Comparison of ENCODE assay signal across 10 cellular contexts in the genomic region with DNA sequence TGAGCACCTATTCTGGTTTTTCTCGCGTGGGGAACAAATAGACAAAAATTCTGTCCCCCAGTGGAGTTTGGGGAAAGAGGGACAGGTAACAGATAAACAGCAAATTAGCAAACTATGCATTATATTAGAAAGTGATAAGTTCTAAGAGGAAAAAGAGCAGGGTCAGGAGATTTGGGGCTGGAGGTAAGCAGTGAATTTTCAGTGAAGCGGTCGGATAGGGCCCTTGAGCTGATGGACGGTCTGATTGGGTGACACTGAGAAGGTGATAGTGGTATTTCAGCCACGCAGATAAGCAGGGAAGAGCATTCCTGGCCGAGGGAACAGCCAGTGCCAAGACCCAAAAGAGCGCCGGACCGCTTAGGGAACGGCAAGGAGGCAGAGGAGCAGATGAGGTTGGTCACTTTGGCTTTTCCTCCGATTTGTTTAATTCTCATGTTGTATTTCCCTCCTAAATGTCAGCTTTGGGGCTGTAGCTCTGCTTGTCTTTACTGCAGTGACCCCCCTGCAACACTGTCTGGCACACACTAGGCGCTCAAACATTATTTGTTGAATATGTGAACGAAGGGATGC. TPM values are rescaled to one million over a fixed set of nuclear protein-coding genes. Genes with fewer than 3 reads are reported as not detected.
DNase-seq lines count a peak whose midpoint lies in the region; FAIRE-seq and TF ChIP-seq lines count a peak whose summit lies in the region.
"Had no signal": no experiment of that assay in that cellular context is flagged by ENCODE, and none has a peak within 500 bp of the region (broad histone marks: within the 10 kb centered on the region; RNA-seq: fewer than 3 reads in every experiment).

No MANE protein-coding gene starts in this region.

- no peaks in the 10 kb centered on the region for H3K36me3 Mint-ChIP-seq in astrocyte (ENCODE audit: low read depth, unreplicated experiment)

- H3K4me1 ChIP-seq in astrocyte (ENCODE audit: insufficient read depth, low read length) = peaks cover 7% of the 10 kb centered on the region
- H3K4me1 ChIP-seq in iPS-20b (ENCODE audit: insufficient read depth, low read length) = peaks cover 2% of the 10 kb centered on the region; the same call in 1 of the 2 replicates
- peaks cover 7 to 27% (median 13%) of the 10 kb centered on the region in 3 donors for H3K4me1 ChIP-seq in skeletal muscle tissue (ENCODE audit: control insufficient read depth in 3 of 3, insufficient read depth in 3 of 3, low read length in 3 of 3)

- H3K4me2 ChIP-seq in astrocyte (ENCODE audit: low read length) = peak overlapping the region; percentile 73

- H3K27me3 Mint-ChIP-seq in astrocyte (ENCODE audit: low read depth, unreplicated experiment) = peaks cover 77% of the 10 kb centered on the region

- peaks cover 3% of the 10 kb centered on the region for H3K9me3 Mint-ChIP-seq in astrocyte (ENCODE audit: unreplicated experiment)
- H3K9me3 Mint-ChIP-seq: activated CD8-positive, alpha-beta T cell treated with anti-CD3 and anti-CD28 coated beads for 36 hours had no signal

- H2AFZ ChIP-seq in astrocyte (ENCODE audit: low read depth, low read length) = peak overlapping the region; percentile 55

- H4K20me1 ChIP-seq in astrocyte (ENCODE audit: insufficient read depth, low read length) = peaks cover 7% of the 10 kb centered on the region

- H3K9ac ChIP-seq in astrocyte (ENCODE audit: low read length) (no peak overlapping the region), iPS-20b (ENCODE audit: low read depth, low read length) (no peak overlapping the region), skeletal muscle tissue (ENCODE audit: low read depth in 1 of 3, low read length in 3 of 3) (peak overlapping the region in 2 of 3 donors; percentile 16 to 62)

- no peak for FAIRE-seq in astrocyte (lab: Jason Lieb, UNC)

- DNase-seq in HuH-7.5 (ENCODE audit: low spot score) (peak; percentile 43), astrocyte (ENCODE audit: low read depth) (no peak), occipital lobe (lab: John Stamatoyannopoulos, UW) (no peak), OCI-M1 (lab: John Stamatoyannopoulos, UW) (no peak)
- no peak for DNase-seq in activated naive CD4-positive, alpha-beta T cell treated with anti-CD3 and anti-CD28 coated beads, Interleukin-2, amount 50 U/mL, for 16 hours
- no peak for DNase-seq in stimulated activated CD4-positive, alpha-beta T cell treated with anti-CD3 and anti-CD28 coated beads, Interleukin-4, amount 100 ng/mL, for 1 hour
- DNase-seq: activated CD8-positive, alpha-beta T cell treated with anti-CD3 and anti-CD28 coated beads for 36 hours; dermis blood vessel endothelial cell had no signal

- H3K36me3 ChIP-seq in astrocyte (ENCODE audit: insufficient read depth, low read length) = no peaks in the 10 kb centered on the region
- no peaks in the 10 kb centered on the region for H3K36me3 ChIP-seq in iPS-20b (ENCODE audit: insufficient read depth, low read depth, low read length)
- H3K36me3 ChIP-seq in skeletal muscle tissue (ENCODE audit: control insufficient read depth in 3 of 3, insufficient read depth in 3 of 3, low read length in 3 of 3) = no peaks in the 10 kb centered on the region

- H3K9me3 ChIP-seq in astrocyte (ENCODE audit: insufficient read depth, low read depth, low read length) (no peaks in the 10 kb centered on the region), iPS-20b (ENCODE audit: insufficient read depth, low read depth, low read length) (no peaks in the 10 kb centered on the region), skeletal muscle tissue (ENCODE audit: control insufficient read depth in 3 of 3, low read length in 3 of 3) (no peaks in the 10 kb centered on the region)

- H3K4me3 ChIP-seq in astrocyte (ENCODE audit: insufficient read depth, low read depth, low read length) (peak overlapping the region; percentile 35), iPS-20b (ENCODE audit: low read length) (peak overlapping the region; percentile 62), skeletal muscle tissue (ENCODE audit: low read length in 3 of 3) (peak overlapping the region; percentile 42 to 70 (median 53))

- H3K27me3 ChIP-seq in astrocyte (ENCODE audit: insufficient read depth, low read length) (peaks cover 74% of the 10 kb centered on the region), iPS-20b (ENCODE audit: insufficient read depth, low read length) (peaks cover 86% of the 10 kb centered on the region), skeletal muscle tissue (ENCODE audit: control insufficient read depth in 3 of 3, insufficient read depth in 3 of 3, low read length in 3 of 3) (peaks cover 3 to 12% (median 5%) of the 10 kb centered on the region in 3 donors)

- no peak overlapping the region for H3K27ac Mint-ChIP-seq in astrocyte (ENCODE audit: unreplicated experiment)
- H3K27ac Mint-ChIP-seq: activated CD8-positive, alpha-beta T cell treated with anti-CD3 and anti-CD28 coated beads for 36 hours had no signal

- peak overlapping the region; percentile 80 for H3K4me3 Mint-ChIP-seq in astrocyte (ENCODE audit: unreplicated experiment)

- H3K27ac ChIP-seq in astrocyte (ENCODE audit: low read depth, low read length) (no peak overlapping the region), iPS-20b (ENCODE audit: low read length) (no peak overlapping the region), skeletal muscle tissue (ENCODE audit: low read depth, low read length) (no peak overlapping the region)

- no peaks in the 10 kb centered on the region for H3K79me2 ChIP-seq in astrocyte (ENCODE audit: insufficient read depth, low read length)

- no peak for TF ChIP-seq CTCF in astrocyte (IDR thresholded peaks at IDR 0.05; ENCODE audit: insufficient read depth, low read depth, low read length)

- no peaks in the 10 kb centered on the region for H3K4me1 Mint-ChIP-seq in astrocyte (ENCODE audit: low read depth, unreplicated experiment)

RNA-seq across cellular contexts. Expression of gene PTPN3, which starts 1.0 kb away (rescaled TPM):
- total RNA-seq in astrocyte = 0.79 and 1.1 TPM in 2 replicates
- 7.8 TPM for total RNA-seq in skeletal muscle tissue
- total RNA-seq in occipital lobe = 5.3 TPM

Comparison
In these comparisons a context has a peak if more than half of its experiments do, and no peak if none do; other contexts are left out.
1. H3K9ac ChIP-seq: peak in skeletal muscle tissue (2 of 3); none in astrocyte (single experiment) and iPS-20b (single experiment).
2. Peak in every context shown above with its lines, with median percentiles within 50 percentile points of each other: H3K4me3 ChIP-seq.